Comparison of ENCODE assay signal across 1 cellular context in the genomic region with DNA sequence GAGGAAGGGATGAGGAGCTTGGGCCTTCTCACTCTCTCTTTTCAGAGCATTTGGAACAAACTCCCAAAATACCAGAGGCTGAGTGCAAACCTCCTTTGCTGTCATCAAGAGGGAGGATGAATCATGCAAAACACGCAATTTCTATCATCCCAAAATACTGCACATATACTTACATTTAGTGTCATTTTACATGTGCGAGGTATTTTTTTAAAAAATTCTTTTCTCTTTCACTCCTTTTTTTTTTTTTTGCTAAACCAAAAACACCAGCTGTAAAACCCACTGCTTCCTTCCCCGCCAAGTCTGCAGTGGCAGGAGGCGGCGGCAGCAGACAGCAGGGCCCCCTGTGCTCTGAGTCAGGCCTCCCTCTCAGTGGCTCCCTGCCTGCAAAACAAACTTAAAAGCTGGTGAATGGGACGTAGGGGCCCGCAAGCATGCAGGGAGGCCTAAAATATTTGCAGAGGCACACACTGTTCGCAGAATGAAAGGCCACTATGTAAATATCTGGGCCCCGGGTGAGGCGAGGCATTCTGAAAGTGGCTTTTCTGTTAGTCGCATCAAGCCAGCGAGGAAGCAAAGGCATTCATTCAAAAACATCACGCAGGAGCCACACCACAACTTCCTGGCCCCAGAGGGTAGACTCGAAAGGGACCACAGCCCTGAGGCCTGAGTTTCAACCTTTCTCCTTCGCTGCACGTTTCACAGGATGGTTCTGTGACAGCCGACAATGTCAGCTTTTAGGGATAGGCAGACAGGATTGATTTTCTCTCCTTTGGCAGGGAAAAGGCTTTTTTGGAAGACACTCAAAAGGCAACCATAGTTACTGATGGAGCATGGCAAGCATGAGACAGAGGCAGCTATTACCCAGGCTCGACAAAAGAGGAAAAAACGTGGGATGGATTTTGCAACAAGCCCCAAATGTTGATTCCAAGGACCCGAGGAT.
TF ChIP-seq lines count a peak whose summit lies in the region.

No MANE protein-coding gene starts in this region.

TF ChIP-seq in HepG2, 621 proteins besides CTCF, POLR2A, EP300 and RAD21 (continued from another document and continues in another):
- TF ChIP-seq ZNF142 (CRISPR knock-in tag; IDR thresholded peaks at IDR 0.05): peak; percentile 60; the same call in 1 of the 2 replicates
- no peak for TF ChIP-seq ZNF720 (CRISPR knock-in tag; IDR thresholded peaks at IDR 0.05)
- 0 out of 2 replicates have a peak, but pooled peaks have one; percentile 60 for TF ChIP-seq ZNF598 (CRISPR knock-in tag; IDR thresholded peaks at IDR 0.05; ENCODE audit: borderline replicate concordance)
- no peak for TF ChIP-seq GTF2F1 (IDR thresholded peaks at IDR 0.05; ENCODE audit: low read length)
- TF ChIP-seq, protein P1, sequence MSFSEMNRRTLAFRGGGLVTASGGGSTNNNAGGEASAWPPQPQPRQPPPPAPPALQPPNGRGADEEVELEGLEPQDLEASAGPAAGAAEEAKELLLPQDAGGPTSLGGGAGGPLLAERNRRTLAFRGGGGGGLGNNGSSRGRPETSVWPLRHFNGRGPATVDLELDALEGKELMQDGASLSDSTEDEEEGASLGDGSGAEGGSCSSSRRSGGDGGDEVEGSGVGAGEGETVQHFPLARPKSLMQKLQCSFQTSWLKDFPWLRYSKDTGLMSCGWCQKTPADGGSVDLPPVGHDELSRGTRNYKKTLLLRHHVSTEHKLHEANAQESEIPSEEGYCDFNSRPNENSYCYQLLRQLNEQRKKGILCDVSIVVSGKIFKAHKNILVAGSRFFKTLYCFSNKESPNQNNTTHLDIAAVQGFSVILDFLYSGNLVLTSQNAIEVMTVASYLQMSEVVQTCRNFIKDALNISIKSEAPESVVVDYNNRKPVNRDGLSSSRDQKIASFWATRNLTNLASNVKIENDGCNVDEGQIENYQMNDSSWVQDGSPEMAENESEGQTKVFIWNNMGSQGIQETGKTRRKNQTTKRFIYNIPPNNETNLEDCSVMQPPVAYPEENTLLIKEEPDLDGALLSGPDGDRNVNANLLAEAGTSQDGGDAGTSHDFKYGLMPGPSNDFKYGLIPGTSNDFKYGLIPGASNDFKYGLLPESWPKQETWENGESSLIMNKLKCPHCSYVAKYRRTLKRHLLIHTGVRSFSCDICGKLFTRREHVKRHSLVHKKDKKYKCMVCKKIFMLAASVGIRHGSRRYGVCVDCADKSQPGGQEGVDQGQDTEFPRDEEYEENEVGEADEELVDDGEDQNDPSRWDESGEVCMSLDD (CRISPR knock-in tag; IDR thresholded peaks at IDR 0.05; ENCODE audit: borderline replicate concordance): 0 out of 2 replicates have a peak, but pooled peaks have one; percentile 50
- TF ChIP-seq ATF3 (CRISPR knock-in tag; IDR thresholded peaks at IDR 0.05): no peak
- TF ChIP-seq TCF12 (IDR thresholded peaks at IDR 0.05): no peak
- TF ChIP-seq TCF12 (CRISPR knock-in tag; IDR thresholded peaks at IDR 0.05): no peak
- no peak for TF ChIP-seq KLF16 (CRISPR knock-in tag; IDR thresholded peaks at IDR 0.05)
- TF ChIP-seq ZNF180 (CRISPR knock-in tag; IDR thresholded peaks at IDR 0.05; ENCODE audit: borderline replicate concordance, low read depth): no peak
- TF ChIP-seq, protein P2, sequence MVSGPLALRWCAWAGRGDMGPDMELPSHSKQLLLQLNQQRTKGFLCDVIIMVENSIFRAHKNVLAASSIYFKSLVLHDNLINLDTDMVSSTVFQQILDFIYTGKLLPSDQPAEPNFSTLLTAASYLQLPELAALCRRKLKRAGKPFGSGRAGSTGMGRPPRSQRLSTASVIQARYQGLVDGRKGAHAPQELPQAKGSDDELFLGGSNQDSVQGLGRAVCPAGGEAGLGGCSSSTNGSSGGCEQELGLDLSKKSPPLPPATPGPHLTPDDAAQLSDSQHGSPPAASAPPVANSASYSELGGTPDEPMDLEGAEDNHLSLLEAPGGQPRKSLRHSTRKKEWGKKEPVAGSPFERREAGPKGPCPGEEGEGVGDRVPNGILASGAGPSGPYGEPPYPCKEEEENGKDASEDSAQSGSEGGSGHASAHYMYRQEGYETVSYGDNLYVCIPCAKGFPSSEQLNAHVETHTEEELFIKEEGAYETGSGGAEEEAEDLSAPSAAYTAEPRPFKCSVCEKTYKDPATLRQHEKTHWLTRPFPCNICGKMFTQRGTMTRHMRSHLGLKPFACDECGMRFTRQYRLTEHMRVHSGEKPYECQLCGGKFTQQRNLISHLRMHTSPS (CRISPR knock-in tag; IDR thresholded peaks at IDR 0.05; ENCODE audit: low read depth): no peak
- TF ChIP-seq MIER3 (CRISPR knock-in tag; IDR thresholded peaks at IDR 0.05; ENCODE audit: borderline replicate concordance): peak; percentile 78; the same call in 1 of the 2 replicates
- 0 out of 2 replicates have a peak, but pooled peaks have one; percentile 34 for TF ChIP-seq KLF12 (CRISPR knock-in tag; IDR thresholded peaks at IDR 0.05; ENCODE audit: borderline replicate concordance)
- no peak for TF ChIP-seq MAFK (conservative IDR thresholded peaks at IDR 0.05 in 1 of 2, IDR thresholded peaks at IDR 0.05 in 1 of 2; ENCODE audit: low read length in 2 of 2)
- peak; percentile 36; the same call in 1 of the 2 replicates for TF ChIP-seq FOXC1 (CRISPR knock-in tag; IDR thresholded peaks at IDR 0.05; ENCODE audit: borderline replicate concordance)
- no peak for TF ChIP-seq ZFP36 (IDR thresholded peaks at IDR 0.05; ENCODE audit: borderline replicate concordance, low read depth, low read length, partially characterized antibody)
- TF ChIP-seq ZNF772 (CRISPR knock-in tag; IDR thresholded peaks at IDR 0.05): peak; percentile 84; the same call in 1 of the 2 replicates
- TF ChIP-seq CC2D1A (CRISPR knock-in tag; IDR thresholded peaks at IDR 0.05): no peak
- TF ChIP-seq RXRA (CRISPR knock-in tag; IDR thresholded peaks at IDR 0.05): peak; percentile 59; the same call in 1 of the 2 replicates
- TF ChIP-seq NFKB2 (CRISPR knock-in tag; IDR thresholded peaks at IDR 0.05; ENCODE audit: borderline replicate concordance): peak; percentile 43; the same call in 1 of the 2 replicates
- TF ChIP-seq, protein P3, sequence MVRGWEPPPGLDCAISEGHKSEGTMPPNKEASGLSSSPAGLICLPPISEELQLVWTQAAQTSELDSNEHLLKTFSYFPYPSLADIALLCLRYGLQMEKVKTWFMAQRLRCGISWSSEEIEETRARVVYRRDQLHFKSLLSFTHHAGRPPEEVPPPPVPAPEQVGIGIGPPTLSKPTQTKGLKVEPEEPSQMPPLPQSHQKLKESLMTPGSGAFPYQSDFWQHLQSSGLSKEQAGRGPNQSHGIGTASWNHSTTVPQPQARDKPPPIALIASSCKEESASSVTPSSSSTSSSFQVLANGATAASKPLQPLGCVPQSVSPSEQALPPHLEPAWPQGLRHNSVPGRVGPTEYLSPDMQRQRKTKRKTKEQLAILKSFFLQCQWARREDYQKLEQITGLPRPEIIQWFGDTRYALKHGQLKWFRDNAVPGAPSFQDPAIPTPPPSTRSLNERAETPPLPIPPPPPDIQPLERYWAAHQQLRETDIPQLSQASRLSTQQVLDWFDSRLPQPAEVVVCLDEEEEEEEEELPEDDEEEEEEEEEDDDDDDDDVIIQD (CRISPR knock-in tag; IDR thresholded peaks at IDR 0.05; ENCODE audit: low read depth): peak; percentile 48
- TF ChIP-seq ZNF777 (CRISPR knock-in tag; IDR thresholded peaks at IDR 0.05): peak; percentile 26; the same call in 1 of the 2 replicates
- TF ChIP-seq PRMT3 (CRISPR knock-in tag; IDR thresholded peaks at IDR 0.05; ENCODE audit: borderline replicate concordance, low read depth): peak; percentile 82; the same call in 1 of the 2 replicates
- peak; percentile 80; the same call in 1 of the 2 replicates for TF ChIP-seq AKAP8 (CRISPR knock-in tag; IDR thresholded peaks at IDR 0.05)
- TF ChIP-seq MXI1 (IDR thresholded peaks at IDR 0.05; ENCODE audit: borderline replicate concordance, low read depth, low read length): peak; percentile 59; the same call in 1 of the 3 replicates
- TF ChIP-seq ZNF207 (IDR thresholded peaks at IDR 0.05; ENCODE audit: borderline replicate concordance): no peak
- TF ChIP-seq NFIC (IDR thresholded peaks at IDR 0.05; ENCODE audit: low read length): peak; percentile 48; the same call in 1 of the 2 replicates
- no peak for TF ChIP-seq ZBTB1 (CRISPR knock-in tag; IDR thresholded peaks at IDR 0.05; ENCODE audit: borderline replicate concordance)
- TF ChIP-seq WIZ (CRISPR knock-in tag; IDR thresholded peaks at IDR 0.05): no peak
- no peak for TF ChIP-seq PHB2 (IDR thresholded peaks at IDR 0.05; ENCODE audit: partially characterized antibody)
- no peak for TF ChIP-seq JUN (CRISPR knock-in tag; IDR thresholded peaks at IDR 0.05)
- TF ChIP-seq ZNF468 (CRISPR knock-in tag; IDR thresholded peaks at IDR 0.05): no peak
- no peak for TF ChIP-seq ZSCAN20 (CRISPR knock-in tag; IDR thresholded peaks at IDR 0.05; ENCODE audit: borderline replicate concordance)
- peak; percentile 92 for TF ChIP-seq ZNF331 (CRISPR knock-in tag; IDR thresholded peaks at IDR 0.05)
- TF ChIP-seq KAT2B (IDR thresholded peaks at IDR 0.05; ENCODE audit: borderline replicate concordance, low read depth, low read length): no peak
- peak; percentile 46 for TF ChIP-seq ZNF781 (CRISPR knock-in tag; IDR thresholded peaks at IDR 0.05; ENCODE audit: borderline replicate concordance, not compliant biosample characterization)
- no peak for TF ChIP-seq ZNF235 (CRISPR knock-in tag; IDR thresholded peaks at IDR 0.05; ENCODE audit: borderline replicate concordance)
- TF ChIP-seq RFX3 (CRISPR knock-in tag; IDR thresholded peaks at IDR 0.05): no peak
- no peak for TF ChIP-seq TOPORS (CRISPR knock-in tag; IDR thresholded peaks at IDR 0.05)
- no peak for TF ChIP-seq NFRKB (IDR thresholded peaks at IDR 0.05)
- TF ChIP-seq ZNF224 (CRISPR knock-in tag; IDR thresholded peaks at IDR 0.05): peak; percentile 82; the same call in 1 of the 2 replicates
- peak; percentile 78 for TF ChIP-seq ZSCAN31 (CRISPR knock-in tag; IDR thresholded peaks at IDR 0.05; ENCODE audit: low read depth)
